In genomic region chr2:183105402-183106134, GRCh38 we compare ENCODE assay signal across 1 cellular context.
TF ChIP-seq lines count a peak whose summit lies in the region.

No MANE protein-coding gene starts in this region.

TF ChIP-seq in GM23338, 12 proteins besides CTCF, POLR2A, EP300 and RAD21 (continued from another document):
- TF ChIP-seq ETS1 (IDR thresholded peaks at IDR 0.05) (no peak), NANOG (IDR thresholded peaks at IDR 0.05; ENCODE audit: borderline replicate concordance) (no peak), ZNF331 (CRISPR knock-in tag; IDR thresholded peaks at IDR 0.05; ENCODE audit: low read depth) (no peak), JUNB (IDR thresholded peaks at IDR 0.05; ENCODE audit: unreplicated experiment) (no peak), STAT1 (IDR thresholded peaks at IDR 0.05; ENCODE audit: unreplicated experiment) (no peak), ZNF114 (CRISPR knock-in tag; IDR thresholded peaks at IDR 0.05) (no peak), EZH2 (IDR thresholded peaks at IDR 0.05; ENCODE audit: low read depth, unreplicated experiment) (no peak), REST (IDR thresholded peaks at IDR 0.05; ENCODE audit: unreplicated experiment) (no peak), EZH2phosphoT487 (IDR thresholded peaks at IDR 0.05; ENCODE audit: unreplicated experiment) (no peak)
